Comparison of ENCODE assay signal across 1 cellular context in the genomic region with DNA sequence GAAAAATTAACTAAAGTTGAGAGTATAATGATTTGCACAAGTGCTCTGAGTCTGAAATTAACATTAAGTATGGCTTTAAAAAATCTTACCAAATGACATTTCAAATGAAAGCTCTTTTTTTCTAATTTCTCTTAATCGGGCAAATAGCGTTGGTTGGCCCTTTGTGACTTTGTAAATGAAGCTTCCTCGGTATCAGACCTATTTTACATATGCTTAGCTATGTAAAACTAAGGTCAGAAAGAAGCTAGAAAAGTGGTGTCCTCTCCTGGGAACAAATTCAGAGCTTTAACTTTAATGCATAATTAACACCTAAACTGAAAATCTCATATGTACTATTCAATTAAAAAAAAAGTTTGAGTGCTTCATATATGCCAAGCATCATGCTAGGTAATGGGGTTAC.
TF ChIP-seq lines count a peak whose summit lies in the region.

No MANE protein-coding gene starts in this region.

TF ChIP-seq in H1, 55 proteins besides CTCF, POLR2A, EP300 and RAD21 (continued from another document):
- TF ChIP-seq, protein P1, sequence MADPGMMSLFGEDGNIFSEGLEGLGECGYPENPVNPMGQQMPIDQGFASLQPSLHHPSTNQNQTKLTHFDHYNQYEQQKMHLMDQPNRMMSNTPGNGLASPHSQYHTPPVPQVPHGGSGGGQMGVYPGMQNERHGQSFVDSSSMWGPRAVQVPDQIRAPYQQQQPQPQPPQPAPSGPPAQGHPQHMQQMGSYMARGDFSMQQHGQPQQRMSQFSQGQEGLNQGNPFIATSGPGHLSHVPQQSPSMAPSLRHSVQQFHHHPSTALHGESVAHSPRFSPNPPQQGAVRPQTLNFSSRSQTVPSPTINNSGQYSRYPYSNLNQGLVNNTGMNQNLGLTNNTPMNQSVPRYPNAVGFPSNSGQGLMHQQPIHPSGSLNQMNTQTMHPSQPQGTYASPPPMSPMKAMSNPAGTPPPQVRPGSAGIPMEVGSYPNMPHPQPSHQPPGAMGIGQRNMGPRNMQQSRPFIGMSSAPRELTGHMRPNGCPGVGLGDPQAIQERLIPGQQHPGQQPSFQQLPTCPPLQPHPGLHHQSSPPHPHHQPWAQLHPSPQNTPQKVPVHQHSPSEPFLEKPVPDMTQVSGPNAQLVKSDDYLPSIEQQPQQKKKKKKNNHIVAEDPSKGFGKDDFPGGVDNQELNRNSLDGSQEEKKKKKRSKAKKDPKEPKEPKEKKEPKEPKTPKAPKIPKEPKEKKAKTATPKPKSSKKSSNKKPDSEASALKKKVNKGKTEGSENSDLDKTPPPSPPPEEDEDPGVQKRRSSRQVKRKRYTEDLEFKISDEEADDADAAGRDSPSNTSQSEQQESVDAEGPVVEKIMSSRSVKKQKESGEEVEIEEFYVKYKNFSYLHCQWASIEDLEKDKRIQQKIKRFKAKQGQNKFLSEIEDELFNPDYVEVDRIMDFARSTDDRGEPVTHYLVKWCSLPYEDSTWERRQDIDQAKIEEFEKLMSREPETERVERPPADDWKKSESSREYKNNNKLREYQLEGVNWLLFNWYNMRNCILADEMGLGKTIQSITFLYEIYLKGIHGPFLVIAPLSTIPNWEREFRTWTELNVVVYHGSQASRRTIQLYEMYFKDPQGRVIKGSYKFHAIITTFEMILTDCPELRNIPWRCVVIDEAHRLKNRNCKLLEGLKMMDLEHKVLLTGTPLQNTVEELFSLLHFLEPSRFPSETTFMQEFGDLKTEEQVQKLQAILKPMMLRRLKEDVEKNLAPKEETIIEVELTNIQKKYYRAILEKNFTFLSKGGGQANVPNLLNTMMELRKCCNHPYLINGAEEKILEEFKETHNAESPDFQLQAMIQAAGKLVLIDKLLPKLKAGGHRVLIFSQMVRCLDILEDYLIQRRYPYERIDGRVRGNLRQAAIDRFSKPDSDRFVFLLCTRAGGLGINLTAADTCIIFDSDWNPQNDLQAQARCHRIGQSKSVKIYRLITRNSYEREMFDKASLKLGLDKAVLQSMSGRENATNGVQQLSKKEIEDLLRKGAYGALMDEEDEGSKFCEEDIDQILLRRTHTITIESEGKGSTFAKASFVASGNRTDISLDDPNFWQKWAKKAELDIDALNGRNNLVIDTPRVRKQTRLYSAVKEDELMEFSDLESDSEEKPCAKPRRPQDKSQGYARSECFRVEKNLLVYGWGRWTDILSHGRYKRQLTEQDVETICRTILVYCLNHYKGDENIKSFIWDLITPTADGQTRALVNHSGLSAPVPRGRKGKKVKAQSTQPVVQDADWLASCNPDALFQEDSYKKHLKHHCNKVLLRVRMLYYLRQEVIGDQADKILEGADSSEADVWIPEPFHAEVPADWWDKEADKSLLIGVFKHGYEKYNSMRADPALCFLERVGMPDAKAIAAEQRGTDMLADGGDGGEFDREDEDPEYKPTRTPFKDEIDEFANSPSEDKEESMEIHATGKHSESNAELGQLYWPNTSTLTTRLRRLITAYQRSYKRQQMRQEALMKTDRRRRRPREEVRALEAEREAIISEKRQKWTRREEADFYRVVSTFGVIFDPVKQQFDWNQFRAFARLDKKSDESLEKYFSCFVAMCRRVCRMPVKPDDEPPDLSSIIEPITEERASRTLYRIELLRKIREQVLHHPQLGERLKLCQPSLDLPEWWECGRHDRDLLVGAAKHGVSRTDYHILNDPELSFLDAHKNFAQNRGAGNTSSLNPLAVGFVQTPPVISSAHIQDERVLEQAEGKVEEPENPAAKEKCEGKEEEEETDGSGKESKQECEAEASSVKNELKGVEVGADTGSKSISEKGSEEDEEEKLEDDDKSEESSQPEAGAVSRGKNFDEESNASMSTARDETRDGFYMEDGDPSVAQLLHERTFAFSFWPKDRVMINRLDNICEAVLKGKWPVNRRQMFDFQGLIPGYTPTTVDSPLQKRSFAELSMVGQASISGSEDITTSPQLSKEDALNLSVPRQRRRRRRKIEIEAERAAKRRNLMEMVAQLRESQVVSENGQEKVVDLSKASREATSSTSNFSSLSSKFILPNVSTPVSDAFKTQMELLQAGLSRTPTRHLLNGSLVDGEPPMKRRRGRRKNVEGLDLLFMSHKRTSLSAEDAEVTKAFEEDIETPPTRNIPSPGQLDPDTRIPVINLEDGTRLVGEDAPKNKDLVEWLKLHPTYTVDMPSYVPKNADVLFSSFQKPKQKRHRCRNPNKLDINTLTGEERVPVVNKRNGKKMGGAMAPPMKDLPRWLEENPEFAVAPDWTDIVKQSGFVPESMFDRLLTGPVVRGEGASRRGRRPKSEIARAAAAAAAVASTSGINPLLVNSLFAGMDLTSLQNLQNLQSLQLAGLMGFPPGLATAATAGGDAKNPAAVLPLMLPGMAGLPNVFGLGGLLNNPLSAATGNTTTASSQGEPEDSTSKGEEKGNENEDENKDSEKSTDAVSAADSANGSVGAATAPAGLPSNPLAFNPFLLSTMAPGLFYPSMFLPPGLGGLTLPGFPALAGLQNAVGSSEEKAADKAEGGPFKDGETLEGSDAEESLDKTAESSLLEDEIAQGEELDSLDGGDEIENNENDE (IDR thresholded peaks at IDR 0.05; ENCODE audit: insufficient replicate concordance, low read length) = peak; percentile 84
- TF ChIP-seq YY1 (IDR thresholded peaks at IDR 0.05; ENCODE audit: low read depth, low read length) = no peak
